In genomic region chr1:226890331-226891108, GRCh38 we compare ENCODE assay signal across 23 cellular contexts.
"Had no signal": no experiment of that assay in that cellular context is flagged by ENCODE, and none has a peak within 500 bp of the region (broad histone marks: within the 10 kb centered on the region; RNA-seq: fewer than 3 reads in every experiment).

No MANE protein-coding gene starts in this region.

- DNase-seq: activated B cell treated with CpG ODN at 0.5 μM for 24 hours; activated CD4-positive, alpha-beta memory T cell treated with anti-CD3 and anti-CD28 coated beads for 36 hours; activated CD4-positive, alpha-beta T cell treated with anti-CD3 and anti-CD28 coated beads, Interleukin-2, amount 10 ng/mL, durations not matched to agents 7 days and 5 days; activated CD8-positive, alpha-beta memory T cell treated with anti-CD3 and anti-CD28 coated beads for 24 hours; activated effector memory CD4-positive, alpha-beta T cell treated with anti-CD3 and anti-CD28 coated beads, Interleukin-2, amount 50 U/mL, for 16 hours; activated naive CD4-positive, alpha-beta T cell treated with Interleukin-2 at 50 U/mL for 16 hours; activated naive CD8-positive, alpha-beta T cell treated with anti-CD3 and anti-CD28 coated beads, Interleukin-2, amount 50 U/mL, for 24 hours; activated T-cell treated with anti-CD3 and anti-CD28 coated beads, Interleukin-2, amount 50 U/mL, for 4 hours; amniotic stem cell; Karpas-422; MM.1S; NCI-H1105; NCI-H1436; NCI-H1694 treated with DMSO at 0.1 percent for 48 hours; NCI-H2029 treated with DMSO at 0.1 percent for 48 hours; NCI-H510A treated with DMSO at 0.1 percent for 48 hours; PC-9; SIG-M5; T-helper 17 cell; T-helper 9 cell had no signal

- H3K36me3 Mint-ChIP-seq: activated CD4-positive, alpha-beta memory T cell treated with anti-CD3 and anti-CD28 coated beads for 36 hours; activated naive CD4-positive, alpha-beta T cell treated with anti-CD3 and anti-CD28 coated beads, Interleukin-2, amount 50 U/mL, for 72 hours had no signal

- H3K4me1 Mint-ChIP-seq: brain had no signal

- H3K4me3 ChIP-seq: cardiac muscle cell, PC-9 had no signal

- H3K9me3 Mint-ChIP-seq: activated B cell treated with CpG ODN at 0.5 μM for 24 hours; activated CD4-positive, alpha-beta memory T cell treated with anti-CD3 and anti-CD28 coated beads for 36 hours; activated CD4-positive, alpha-beta T cell treated with anti-CD3 and anti-CD28 coated beads, Interleukin-2, amount 10 ng/mL, durations not matched to agents 7 days and 5 days; activated naive CD4-positive, alpha-beta T cell treated with anti-CD3 and anti-CD28 coated beads, Interleukin-2, amount 50 U/mL, for 72 hours; activated naive CD8-positive, alpha-beta T cell treated with anti-CD3 and anti-CD28 coated beads, Interleukin-2, amount 50 U/mL, for 24 hours; activated T-cell treated with anti-CD3 and anti-CD28 coated beads, Interleukin-2, amount 50 U/mL, for 4 hours; brain had no signal

- H3K27ac ChIP-seq: cardiac muscle cell, PC-9 had no signal

- H3K27me3 ChIP-seq: cardiac muscle cell had no signal

- H3K27me3 Mint-ChIP-seq: activated B cell treated with CpG ODN at 0.5 μM for 24 hours; activated CD4-positive, alpha-beta memory T cell treated with anti-CD3 and anti-CD28 coated beads for 36 hours; activated CD4-positive, alpha-beta T cell treated with anti-CD3 and anti-CD28 coated beads, Interleukin-2, amount 10 ng/mL, durations not matched to agents 7 days and 5 days; activated naive CD8-positive, alpha-beta T cell treated with anti-CD3 and anti-CD28 coated beads, Interleukin-2, amount 50 U/mL, for 24 hours; brain; T-helper 17 cell had no signal

- H3K27ac Mint-ChIP-seq: activated B cell treated with CpG ODN at 0.5 μM for 24 hours; activated CD4-positive, alpha-beta memory T cell treated with anti-CD3 and anti-CD28 coated beads for 36 hours; activated CD4-positive, alpha-beta T cell treated with anti-CD3 and anti-CD28 coated beads, Interleukin-2, amount 10 ng/mL, durations not matched to agents 7 days and 5 days; activated naive CD8-positive, alpha-beta T cell treated with anti-CD3 and anti-CD28 coated beads, Interleukin-2, amount 50 U/mL, for 24 hours; T-helper 17 cell had no signal

- ATAC-seq: activated naive CD4-positive, alpha-beta T cell treated with anti-CD3 and anti-CD28 coated beads, Interleukin-2, amount 50 U/mL, for 72 hours; activated naive CD8-positive, alpha-beta T cell treated with anti-CD3 and anti-CD28 coated beads, Interleukin-2, amount 50 U/mL, for 24 hours; activated T-cell treated with anti-CD3 and anti-CD28 coated beads, Interleukin-2, amount 50 U/mL, for 4 hours; T-helper 17 cell had no signal

- H3K4me3 Mint-ChIP-seq: activated B cell treated with CpG ODN at 0.5 μM for 24 hours; activated CD4-positive, alpha-beta memory T cell treated with anti-CD3 and anti-CD28 coated beads for 36 hours; activated CD4-positive, alpha-beta T cell treated with anti-CD3 and anti-CD28 coated beads, Interleukin-2, amount 10 ng/mL, durations not matched to agents 7 days and 5 days; activated naive CD8-positive, alpha-beta T cell treated with anti-CD3 and anti-CD28 coated beads, Interleukin-2, amount 50 U/mL, for 24 hours; activated T-cell treated with anti-CD3 and anti-CD28 coated beads, Interleukin-2, amount 50 U/mL, for 4 hours; brain; T-helper 17 cell had no signal
